8 cellular contexts compared by ENCODE assay signal in the genomic region with DNA sequence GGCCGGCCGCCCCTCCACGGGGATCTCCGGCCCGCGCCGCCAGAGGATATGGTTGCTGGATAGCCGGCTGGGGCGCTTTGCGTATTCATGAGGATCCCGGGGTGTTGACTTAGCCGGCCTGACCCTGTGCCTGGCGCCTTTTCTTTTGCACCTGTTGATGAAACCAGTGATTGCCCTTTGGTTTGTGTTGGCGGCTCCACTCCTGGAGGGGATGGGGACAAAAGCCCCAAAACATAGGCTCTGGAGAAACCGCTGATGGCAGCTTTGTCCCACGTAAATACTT. TPM values are rescaled to one million over a fixed set of nuclear protein-coding genes. Genes with fewer than 3 reads are reported as not detected.
DNase-seq lines count a peak whose midpoint lies in the region; ATAC-seq and TF ChIP-seq lines count a peak whose summit lies in the region.

No MANE protein-coding gene starts in this region.

- peak overlapping the region; percentile 92 for H3K9ac ChIP-seq in PC-3 (ENCODE audit: low read length)

- no peaks in the 10 kb centered on the region for H3K36me3 ChIP-seq in PC-3 (ENCODE audit: low read depth, low read length)
- H3K36me3 ChIP-seq in breast epithelium = no peaks in the 10 kb centered on the region

- POLR2A ChIA-PET in PC-3 (lab: Charles Lee; ENCODE audit: unreplicated experiment) = no interaction called here

- H3K27ac Mint-ChIP-seq in activated T-cell treated with anti-CD3 and anti-CD28 coated beads, Interleukin-2, amount 50 U/mL, for 24 hours = peak overlapping the region; percentile 71

- H3K27ac ChIP-seq in PC-3 (ENCODE audit: low read length) = peak overlapping the region; percentile 19
- peak overlapping the region; percentile 79 to 86 for H3K27ac ChIP-seq in breast epithelium

- H3K9me3 ChIP-seq in PC-3 (ENCODE audit: low read length) (no peaks in the 10 kb centered on the region), breast epithelium (no peaks in the 10 kb centered on the region)

- no peaks in the 10 kb centered on the region for H3K9me2 ChIP-seq in PC-3 (replicated peaks; ENCODE audit: low read length)

- no peak for DNase-seq in activated T-cell treated with anti-CD3 and anti-CD28 coated beads, Interleukin-2, amount 50 U/mL, for 24 hours
- DNase-seq in activated T-cell treated with anti-CD3 and anti-CD28 coated beads, Interleukin-2, amount 50 U/mL, for 1 hour = no peak
- DNase-seq in PC-3 = no peak
- peak in 1 of 2 donors; percentile 52 for DNase-seq in breast epithelium (ENCODE audit: low spot score in 2 of 2)
- peak; percentile 69 to 72 for DNase-seq in left colon
- DNase-seq in stimulated activated naive CD4-positive, alpha-beta T cell treated with Interleukin-2 at 50 U/mL for 16 hours (lab: John Stamatoyannopoulos, UW) = peak; percentile 13
- DNase-seq in iPS-NIHi11 (ENCODE audit: low spot score) = no peak

- no peaks in the 10 kb centered on the region for H3K27me3 Mint-ChIP-seq in activated T-cell treated with anti-CD3 and anti-CD28 coated beads, Interleukin-2, amount 50 U/mL, for 24 hours

- TF ChIP-seq POLR2A in breast epithelium (IDR thresholded peaks at IDR 0.05) = no peak

- H3K27me3 ChIP-seq in PC-3 (ENCODE audit: low read length) = no peaks in the 10 kb centered on the region
- H3K27me3 ChIP-seq in breast epithelium = no peaks in the 10 kb centered on the region

- H3K4me2 ChIP-seq in PC-3 (ENCODE audit: low read length) = peak overlapping the region; percentile 89

- H3K4me3 ChIP-seq in PC-3 (ENCODE audit: low read length) (peak overlapping the region; percentile 94), breast epithelium (peak overlapping the region; percentile 86 to 97 (median 89))

- intact Hi-C loops in PC-3 (cut with micrococcal nuclease) = loop anchor here (1.0 to 5.0 kb wide), 2 partner anchors 60 to 87 kb away; no protein-coding TSS in a partner anchor
- intact Hi-C loops in breast epithelium (cut with DNase I; ENCODE audit: low total_unique reads) = loop anchor here (5.0 kb wide), 1 partner anchor 60 kb away; no protein-coding TSS in a partner anchor
- intact Hi-C loops in left colon (cut with DNase I, micrococcal nuclease) = loop anchor here in 1 of 2 donors (10.0 kb wide), 1 partner anchor 93 kb away; no protein-coding TSS in a partner anchor

- H2AFZ ChIP-seq in PC-3 (ENCODE audit: low read length) = peak overlapping the region; percentile 82

- H3K36me3 Mint-ChIP-seq in activated T-cell treated with anti-CD3 and anti-CD28 coated beads, Interleukin-2, amount 50 U/mL, for 24 hours (ENCODE audit: low read depth) = peaks cover 4% of the 10 kb centered on the region

- H3K79me2 ChIP-seq in PC-3 (ENCODE audit: low read length) = peaks cover 55% of the 10 kb centered on the region

- no peak for TF ChIP-seq CTCF in PC-3 (conservative IDR thresholded peaks at IDR 0.05; ENCODE audit: low read depth, low read length)
- no peak for TF ChIP-seq CTCF in breast epithelium (IDR thresholded peaks at IDR 0.05)

- H3F3A ChIP-seq in PC-3 (ENCODE audit: low read length, unreplicated experiment) = peaks cover 4% of the 10 kb centered on the region

- BruUV-seq in PC-3 (replicated peaks; lab: Mats Ljungman, UMichigan) = no TSS peak

- H4K20me1 ChIP-seq in PC-3 (ENCODE audit: low read length) = 0 out of 2 replicates have a peak, but pooled peaks cover 6% of the 10 kb centered on the region

- H3K4me1 ChIP-seq in PC-3 (ENCODE audit: insufficient read depth, low read length) (peaks cover 35% of the 10 kb centered on the region), breast epithelium (peaks cover 0 to 5% of the 10 kb centered on the region in 2 donors)

- peaks cover 54% of the 10 kb centered on the region for H3K4me1 Mint-ChIP-seq in activated T-cell treated with anti-CD3 and anti-CD28 coated beads, Interleukin-2, amount 50 U/mL, for 24 hours (ENCODE audit: low read depth)

- H3K4me3 Mint-ChIP-seq in activated T-cell treated with anti-CD3 and anti-CD28 coated beads, Interleukin-2, amount 50 U/mL, for 24 hours = peak overlapping the region; percentile 91

- ATAC-seq in HG02870 (IDR thresholded peaks at IDR 0.05; ENCODE audit: unreplicated experiment) (peak; percentile 32), PC-3 (peak; percentile 24), left colon (peak; percentile 55)

- no peaks in the 10 kb centered on the region for H3K9me3 Mint-ChIP-seq in activated T-cell treated with anti-CD3 and anti-CD28 coated beads, Interleukin-2, amount 50 U/mL, for 24 hours

- CTCF ChIA-PET in PC-3 (lab: Charles Lee) = interaction anchor here (1.3 kb wide), 1 partner anchor 90 kb away, joined by 3 read pairs; no protein-coding TSS in a partner anchor

RNA-seq across cellular contexts. Expression of a gene that starts 0.6 kb away (rescaled TPM):
- total RNA-seq in PC-3 (2014; rRNA removed) (21.5 and 24.9 TPM in 2 replicates), breast epithelium (10 to 100 TPM in 2 of 3 donors, 1 to 10 TPM in 1; 3.0 to 20.2 (median 15.7) TPM), left colon (10 to 100 TPM; 35.4 to 50.1 TPM)

Comparison
In these comparisons a context has a peak if more than half of its experiments do, and no peak if none do; other contexts are left out.
1. DNase-seq: peak in left colon (2 of 2) and stimulated activated naive CD4-positive, alpha-beta T cell treated with Interleukin-2 at 50 U/mL for 16 hours (single experiment); none in activated T-cell treated with anti-CD3 and anti-CD28 coated beads, Interleukin-2, amount 50 U/mL, for 24 hours (single experiment), activated T-cell treated with anti-CD3 and anti-CD28 coated beads, Interleukin-2, amount 50 U/mL, for 1 hour (single experiment), PC-3 (single experiment) and iPS-NIHi11 (single experiment).
2. Peak in every context shown above with its lines, with median percentiles within 50 percentile points of each other: ATAC-seq.